ENCODE assay signal across 1 cellular context in genomic region chr14:94077111-94077821, GRCh38.
A peak's percentile ranks its signal among the peaks of the same experiment; 100 is the strongest.
TF ChIP-seq lines count a peak whose summit lies in the region.

No MANE protein-coding gene starts in this region.

TF ChIP-seq in K562, 482 proteins besides CTCF, POLR2A, EP300 and RAD21:
- TF ChIP-seq RBM25 (IDR thresholded peaks at IDR 0.05; ENCODE audit: low read depth, low read length, severe bottlenecking) (peak; percentile 22), HNRNPH1 (optimal IDR thresholded peaks at IDR 0.05; ENCODE audit: low read depth, low read length) (no peak), ZBTB12 (CRISPR knock-in tag; IDR thresholded peaks at IDR 0.05) (no peak), ATF3 (IDR thresholded peaks at IDR 0.05) (peak; percentile 44), ATF3 (CRISPR knock-in tag; conservative IDR thresholded peaks at IDR 0.05) (no peak), POLR2H (tag; IDR thresholded peaks at IDR 0.05; ENCODE audit: low read depth) (0 out of 2 replicates have a peak, but pooled peaks have one; percentile 10), CEBPG (CRISPR knock-in tag; IDR thresholded peaks at IDR 0.05) (peak; percentile 45; the same call in 1 of the 2 replicates), CEBPG (tag; conservative IDR thresholded peaks at IDR 0.05 in 1 of 2, IDR thresholded peaks at IDR 0.05 in 1 of 2) (peak in 1 of 2 experiments; percentile 72; a peak in 2 of 4 replicates), MNT (conservative IDR thresholded peaks at IDR 0.05) (peak in 1 of 2 experiments; percentile 39; a peak in 1 of 4 replicates)
TF ChIP-seq in K562: peak in this region for 5.
